18 cellular contexts compared by ENCODE assay signal in genomic region chr13:80217614-80218456, GRCh38.
DNase-seq lines count a peak whose midpoint lies in the region; ATAC-seq, FAIRE-seq and TF ChIP-seq lines count a peak whose summit lies in the region.
"Had no signal": no experiment of that assay in that cellular context is flagged by ENCODE, and none has a peak within 500 bp of the region (broad histone marks: within the 10 kb centered on the region; RNA-seq: fewer than 3 reads in every experiment).

No MANE protein-coding gene starts in this region.

- POLR2A ChIA-PET in Caco-2 (lab: Charles Lee), result no interaction called here

- no peaks in the 10 kb centered on the region for H3K36me3 Mint-ChIP-seq in Caco-2 (ENCODE audit: insufficient read depth, unreplicated experiment)
- H3K36me3 Mint-ChIP-seq: activated CD4-positive, alpha-beta memory T cell treated with anti-CD3 and anti-CD28 coated beads for 36 hours; natural killer cell treated with Interleukin-12 subunit alpha and Interleukin-12 subunit beta and Interleukin-15 and Interleukin-18, amount 100 ng/mL, for 72 hours had no signal

- TF ChIP-seq CTCF in Caco-2 (IDR thresholded peaks at IDR 0.05; ENCODE audit: insufficient read depth in 1 of 2, low read depth in 1 of 2, low read length in 1 of 2, severe bottlenecking in 1 of 2, unreplicated experiment in 1 of 2) (no peak), bronchial epithelial cell (IDR thresholded peaks at IDR 0.05; ENCODE audit: insufficient read depth, low read length, severe bottlenecking) (no peak)

- CTCF ChIA-PET in Caco-2 (lab: Charles Lee), result interaction anchor here (0.6 kb wide), 1 partner anchor 23 kb away, joined by 4 read pairs; no protein-coding TSS in a partner anchor

- FAIRE-seq in bronchial epithelial cell (lab: Jason Lieb, UNC), result peak; percentile 7
- FAIRE-seq: A549, small intestine had no signal

- peak overlapping the region; percentile 6 for H3K27ac Mint-ChIP-seq in Caco-2 (ENCODE audit: unreplicated experiment)
- H3K27ac Mint-ChIP-seq: activated CD4-positive, alpha-beta memory T cell treated with anti-CD3 and anti-CD28 coated beads for 36 hours; effector memory CD8-positive, alpha-beta T cell; natural killer cell treated with Interleukin-12 subunit alpha and Interleukin-12 subunit beta and Interleukin-15 and Interleukin-18, amount 100 ng/mL, for 72 hours; T-helper 2 cell treated with Interferon-gamma antibody and Interleukin-4, amounts not matched to agents 5 μg/mL and 100 μg/mL, for 36 hours had no signal

- H3K9me3 Mint-ChIP-seq in Caco-2 (ENCODE audit: unreplicated experiment), result peaks cover 4% of the 10 kb centered on the region
- H3K9me3 Mint-ChIP-seq: activated CD4-positive, alpha-beta memory T cell treated with anti-CD3 and anti-CD28 coated beads for 36 hours; natural killer cell treated with Interleukin-12 subunit alpha and Interleukin-12 subunit beta and Interleukin-15 and Interleukin-18, amount 100 ng/mL, for 72 hours; T-helper 2 cell treated with Interferon-gamma antibody and Interleukin-4, amounts not matched to agents 5 μg/mL and 100 μg/mL, for 36 hours had no signal

- H3K36me3 ChIP-seq in Caco-2 (ENCODE audit: control insufficient read depth, insufficient read depth, low read length), result no peaks in the 10 kb centered on the region
- H3K36me3 ChIP-seq in bronchial epithelial cell (ENCODE audit: control insufficient read depth, insufficient read depth, low read length), result no peaks in the 10 kb centered on the region
- no peaks in the 10 kb centered on the region for H3K36me3 ChIP-seq in mesodermal cell (ENCODE audit: control insufficient read depth, insufficient read depth, low read length)

- H3K4me3 ChIP-seq in Caco-2 (ENCODE audit: low read depth, low read length) (no peak overlapping the region), bronchial epithelial cell (ENCODE audit: low read depth, low read length) (no peak overlapping the region), mesodermal cell (ENCODE audit: extremely low read depth, insufficient read depth, low read length, poor library complexity, severe bottlenecking) (no peak overlapping the region)
- H3K4me3 ChIP-seq: A549 had no signal

- 18 to 42% methylated on average over 5 to 6 of the region's 7 CpGs for WGBS in mesodermal cell (ENCODE audit: insufficient coverage in 2 of 2), 2 experiments

- peak overlapping the region; percentile 82 for H3K27ac ChIP-seq in mesodermal cell (ENCODE audit: low read depth, low read length, severe bottlenecking)

- H3K4me3 Mint-ChIP-seq in Caco-2 (ENCODE audit: unreplicated experiment), result peak overlapping the region; percentile 1
- H3K4me3 Mint-ChIP-seq: activated CD4-positive, alpha-beta memory T cell treated with anti-CD3 and anti-CD28 coated beads for 36 hours; effector memory CD8-positive, alpha-beta T cell; natural killer cell treated with Interleukin-12 subunit alpha and Interleukin-12 subunit beta and Interleukin-15 and Interleukin-18, amount 100 ng/mL, for 72 hours; T-helper 2 cell treated with Interferon-gamma antibody and Interleukin-4, amounts not matched to agents 5 μg/mL and 100 μg/mL, for 36 hours had no signal

- intact Hi-C loops in Caco-2 (cut with micrococcal nuclease; ENCODE audit: unreplicated experiment), result loop anchor here (10.0 kb wide), 1 partner anchor 543 kb away; no protein-coding TSS in a partner anchor

- no peak for DNase-seq in Caco-2
- peak; percentile 23 for DNase-seq in OCI-M2 (lab: John Stamatoyannopoulos, UW; ENCODE audit: unreplicated experiment)
- peak; percentile 83 for DNase-seq in bronchial epithelial cell (ENCODE audit: low read depth)
- no peak for DNase-seq in DMS79 treated with DMSO at 0.1 percent for 48 hours (lab: John Stamatoyannopoulos, UW)
- no peak for DNase-seq in amniotic stem cell (lab: John Stamatoyannopoulos, UW)
- DNase-seq: activated CD4-positive, alpha-beta memory T cell treated with anti-CD3 and anti-CD28 coated beads for 36 hours; COR-L47; effector memory CD8-positive, alpha-beta T cell; left ventricle myocardium superior; NCI-H2171 treated with DMSO at 0.1 percent for 48 hours; small intestine had no signal

- ATAC-seq in HG02870 (IDR thresholded peaks at IDR 0.05; ENCODE audit: unreplicated experiment) (no peak), GM19035 (IDR thresholded peaks at IDR 0.05; ENCODE audit: unreplicated experiment) (no peak)
- ATAC-seq: effector memory CD8-positive, alpha-beta T cell; HCT116; left ventricle myocardium superior; natural killer cell treated with Interleukin-12 subunit alpha and Interleukin-12 subunit beta and Interleukin-15 and Interleukin-18, amount 100 ng/mL, for 72 hours had no signal

- H3K9me3 ChIP-seq in Caco-2, result no peaks in the 10 kb centered on the region
- H3K9me3 ChIP-seq in mesodermal cell (ENCODE audit: control insufficient read depth, low read length), result no peaks in the 10 kb centered on the region
- H3K9me3 ChIP-seq: A549 had no signal

- H3K4me1 ChIP-seq in Caco-2 (peaks cover 18% of the 10 kb centered on the region), mesodermal cell (ENCODE audit: control insufficient read depth, insufficient read depth, low read length, poor library complexity, severe bottlenecking) (peaks cover 15% of the 10 kb centered on the region)

- peaks cover 16% of the 10 kb centered on the region for H3K4me1 Mint-ChIP-seq in Caco-2 (ENCODE audit: low read depth, unreplicated experiment)

- H3K27me3 Mint-ChIP-seq in Caco-2 (ENCODE audit: insufficient read depth, unreplicated experiment), result no peaks in the 10 kb centered on the region
- H3K27me3 Mint-ChIP-seq: activated CD4-positive, alpha-beta memory T cell treated with anti-CD3 and anti-CD28 coated beads for 36 hours; effector memory CD8-positive, alpha-beta T cell; natural killer cell treated with Interleukin-12 subunit alpha and Interleukin-12 subunit beta and Interleukin-15 and Interleukin-18, amount 100 ng/mL, for 72 hours had no signal

- H3K27me3 ChIP-seq in Caco-2 (replicated peaks; ENCODE audit: control insufficient read depth, insufficient read depth, low read length) (no peaks in the 10 kb centered on the region), bronchial epithelial cell (ENCODE audit: control insufficient read depth, insufficient read depth, low read length) (no peaks in the 10 kb centered on the region)

- BruUV-seq in Caco-2 (replicated peaks; lab: Mats Ljungman, UMichigan), result no TSS peak

Comparison
In these comparisons a context has a peak if more than half of its experiments do, and no peak if none do; other contexts are left out.
1. DNase-seq: peak in OCI-M2 (single experiment) and bronchial epithelial cell (single experiment); none in Caco-2 (0 of 2), DMS79 treated with DMSO at 0.1 percent for 48 hours (single experiment) and amniotic stem cell (single experiment).